Comparison of ENCODE assay signal across 26 cellular contexts in genomic region chr2:163607630-163608029, GRCh38.
"Had no signal": no experiment of that assay in that cellular context is flagged by ENCODE, and none has a peak within 500 bp of the region (broad histone marks: within the 10 kb centered on the region; RNA-seq: fewer than 3 reads in every experiment).

No MANE protein-coding gene starts in this region.

- FAIRE-seq: pancreas, small intestine had no signal

- H3K9me3 Mint-ChIP-seq: nephron; neural progenitor cell; stimulated activated naive B cell treated with anti-CD40 and anti-IgM and Interleukin-4, amounts not matched to agents 10 μg/mL and 1 μg/mL and 100 μg/mL, for 72 hours; type B pancreatic cell had no signal

- H3K27me3 Mint-ChIP-seq: naive thymus-derived CD4-positive, alpha-beta T cell; stimulated activated naive B cell treated with anti-CD40 and anti-IgM and Interleukin-4, amounts not matched to agents 10 μg/mL and 1 μg/mL and 100 μg/mL, for 72 hours; stimulated activated naive CD8-positive, alpha-beta T cell treated with anti-CD3 and anti-CD28 coated beads, Interleukin-15, Interleukin-2, amounts not matched to agents 100 ng/mL and 50 ng/mL, for 24 hours; type B pancreatic cell had no signal

- H3K4me3 Mint-ChIP-seq: naive thymus-derived CD4-positive, alpha-beta T cell; natural killer cell; nephron; neural progenitor cell; stimulated activated effector memory CD8-positive, alpha-beta T cell treated with anti-CD3 and anti-CD28 coated beads, Interleukin-12 subunit alpha, Interleukin-12 subunit beta, amount 100 ng/mL, for 72 hours; stimulated activated naive B cell treated with anti-CD40 and anti-IgM and Interleukin-4, amounts not matched to agents 10 μg/mL and 1 μg/mL and 100 μg/mL, for 72 hours; stimulated activated naive CD8-positive, alpha-beta T cell treated with anti-CD3 and anti-CD28 coated beads, Interleukin-15, Interleukin-2, amounts not matched to agents 100 ng/mL and 50 ng/mL, for 24 hours; type B pancreatic cell had no signal

- ATAC-seq: naive thymus-derived CD4-positive, alpha-beta T cell; natural killer cell; stimulated activated effector memory CD8-positive, alpha-beta T cell treated with anti-CD3 and anti-CD28 coated beads, Interleukin-12 subunit alpha, Interleukin-12 subunit beta, amount 100 ng/mL, for 72 hours; stimulated activated naive B cell treated with anti-CD40 and anti-IgM and Interleukin-4, amounts not matched to agents 10 μg/mL and 1 μg/mL and 100 μg/mL, for 72 hours; upper lobe of right lung had no signal

- H3K27ac Mint-ChIP-seq: naive thymus-derived CD4-positive, alpha-beta T cell; natural killer cell; neural progenitor cell; stimulated activated effector memory CD8-positive, alpha-beta T cell treated with anti-CD3 and anti-CD28 coated beads, Interleukin-12 subunit alpha, Interleukin-12 subunit beta, amount 100 ng/mL, for 72 hours; stimulated activated naive B cell treated with anti-CD40 and anti-IgM and Interleukin-4, amounts not matched to agents 10 μg/mL and 1 μg/mL and 100 μg/mL, for 72 hours; stimulated activated naive CD8-positive, alpha-beta T cell treated with anti-CD3 and anti-CD28 coated beads, Interleukin-15, Interleukin-2, amounts not matched to agents 100 ng/mL and 50 ng/mL, for 24 hours; type B pancreatic cell had no signal

- H3K36me3 Mint-ChIP-seq: naive thymus-derived CD4-positive, alpha-beta T cell; natural killer cell; stimulated activated effector memory CD8-positive, alpha-beta T cell treated with anti-CD3 and anti-CD28 coated beads, Interleukin-12 subunit alpha, Interleukin-12 subunit beta, amount 100 ng/mL, for 72 hours; stimulated activated naive B cell treated with anti-CD40 and anti-IgM and Interleukin-4, amounts not matched to agents 10 μg/mL and 1 μg/mL and 100 μg/mL, for 72 hours had no signal

- H3K4me1 Mint-ChIP-seq: natural killer cell; stimulated activated effector memory CD8-positive, alpha-beta T cell treated with anti-CD3 and anti-CD28 coated beads, Interleukin-12 subunit alpha, Interleukin-12 subunit beta, amount 100 ng/mL, for 72 hours; stimulated activated naive B cell treated with anti-CD40 and anti-IgM and Interleukin-4, amounts not matched to agents 10 μg/mL and 1 μg/mL and 100 μg/mL, for 72 hours had no signal

- DNase-seq: naive thymus-derived CD4-positive, alpha-beta T cell; natural killer cell; occipital lobe; pancreas; retina; right cardiac atrium; right lobe of liver; sigmoid colon; small intestine; stimulated activated CD4-positive, alpha-beta T cell treated with anti-CD3 and anti-CD28 coated beads, Interleukin-15, amount 100 ng/mL, for 24 hours; stimulated activated CD4-positive, alpha-beta T cell treated with anti-CD3 and anti-CD28 coated beads, Interleukin-2, amount 100 ng/mL, for 24 hours; stimulated activated CD4-positive, alpha-beta T cell treated with anti-CD3 and anti-CD28 coated beads, Interleukin-2, amount 100 ng/mL, for 48 hours; stimulated activated CD4-positive, alpha-beta T cell treated with anti-CD3 and anti-CD28 coated beads, Interleukin-4, amount 100 ng/mL, for 24 hours; stimulated activated naive B cell treated with anti-CD40 and anti-IgM and Interleukin-4, amounts not matched to agents 10 μg/mL and 1 μg/mL and 100 μg/mL, for 72 hours; stimulated activated naive CD4-positive, alpha-beta T cell treated with Interleukin-2 at 50 U/mL for 16 hours; stomach; testis; tibial artery; transverse colon; upper lobe of right lung; uterus had no signal
